ENCODE assay signal across 29 cellular contexts in genomic region chr4:109294468-109295020, GRCh38. TPM values are rescaled to one million over a fixed set of nuclear protein-coding genes. Genes with fewer than 3 reads are reported as not detected.
DNase-seq lines count a peak whose midpoint lies in the region; ATAC-seq and TF ChIP-seq lines count a peak whose summit lies in the region.
"Had no signal": no experiment of that assay in that cellular context is flagged by ENCODE, and none has a peak within 500 bp of the region (broad histone marks: within the 10 kb centered on the region; RNA-seq: fewer than 3 reads in every experiment).

No MANE protein-coding gene starts in this region.

- H3K79me1 ChIP-seq in H9 (ENCODE audit: insufficient read depth, low read depth, low read length, poor library complexity, severe bottlenecking), result no peaks in the 10 kb centered on the region

- peak; percentile 76 for DNase-seq in H4 (ENCODE audit: low spot score)
- DNase-seq in MV-4-11 (lab: John Stamatoyannopoulos, UW), result peak; percentile 63
- DNase-seq in astrocyte of the cerebellum (ENCODE audit: low read depth), result peak; percentile 60
- peak; percentile 85 for DNase-seq in myocyte (ENCODE audit: low read depth)
- no peak for DNase-seq in activated CD4-positive, alpha-beta T cell treated with anti-CD3 and anti-CD28 coated beads, Interleukin-2, amount 10 ng/mL, durations not matched to agents 7 days and 5 days
- no peak for DNase-seq in H9
- no peak for DNase-seq in HuH-7.5 (ENCODE audit: low spot score)
- no peak for DNase-seq in naive thymus-derived CD8-positive, alpha-beta T cell
- DNase-seq: activated CD4-positive, alpha-beta T cell treated with anti-CD3 and anti-CD28 coated beads, Interleukin-2, amount 50 U/mL, for 1 hour; activated naive CD4-positive, alpha-beta T cell; colonic mucosa; effector memory CD4-positive, alpha-beta T cell; NCI-H1436; NCI-H2081 treated with DMSO at 0.1 percent for 48 hours; NCI-H345; NCI-H774; Right ventricle myocardium superior; stimulated activated CD4-positive, alpha-beta T cell treated with anti-CD3 and anti-CD28 coated beads, Interleukin-4, amount 100 ng/mL, for 24 hours; substantia nigra; T-helper 9 cell had no signal

- no peak overlapping the region for H2BK15ac ChIP-seq in H9 (ENCODE audit: low read depth, low read length)

- H3K79me2 ChIP-seq in H9 (ENCODE audit: insufficient read depth, low read length), result no peaks in the 10 kb centered on the region

- ATAC-seq in naive thymus-derived CD8-positive, alpha-beta T cell, result no peak
- ATAC-seq: left colon, PC-3, sciatic nerve had no signal

- no peaks in the 10 kb centered on the region for H3K4me1 ChIP-seq in H9 (ENCODE audit: insufficient read depth, low read length)
- H3K4me1 ChIP-seq: colonic mucosa had no signal

- H4K91ac ChIP-seq in H9 (ENCODE audit: insufficient read length, low read depth, low read length), result no peak overlapping the region

- H3K14ac ChIP-seq in H9 (ENCODE audit: insufficient read depth, low read length), result no peak overlapping the region

- no peak overlapping the region for H3K4me2 ChIP-seq in H9 (ENCODE audit: insufficient read depth, insufficient read length, low read length)
- H3K4me2 ChIP-seq: BLaER1 treated with 17β-estradiol and CSF1 and Interleukin-3, amounts not matched to agents 10 nM and 100 nM had no signal

- H4K5ac ChIP-seq in H9 (ENCODE audit: insufficient read length, low read depth, low read length), result no peak overlapping the region

- no peaks in the 10 kb centered on the region for H3K4me1 Mint-ChIP-seq in activated CD4-positive, alpha-beta T cell treated with anti-CD3 and anti-CD28 coated beads, Interleukin-2, amount 10 ng/mL, durations not matched to agents 7 days and 5 days
- peaks cover 0 to 3% of the 10 kb centered on the region in 2 experiments; a peak in 1 of 4 replicates for H3K4me1 Mint-ChIP-seq in H9
- peaks cover 0 to 1% (median 0%) of the 10 kb centered on the region in 4 donors for H3K4me1 Mint-ChIP-seq in naive thymus-derived CD8-positive, alpha-beta T cell
- H3K4me1 Mint-ChIP-seq: stimulated activated memory B cell treated with anti-CD40 and anti-IgM and Interleukin-4, amounts not matched to agents 10 μg/mL and 1 μg/mL and 100 μg/mL, for 72 hours had no signal

- H4K8ac ChIP-seq in H9 (replicated peaks; ENCODE audit: insufficient read length, low read depth, low read length), result no peak overlapping the region

- no peak overlapping the region for H2AK5ac ChIP-seq in H9 (ENCODE audit: insufficient read length, low read length)

- no peak overlapping the region for H2BK20ac ChIP-seq in H9 (ENCODE audit: low read depth, low read length, poor library complexity, severe bottlenecking)

- H3K9ac ChIP-seq in H9 (ENCODE audit: extremely low read depth, insufficient read length, low read length), result no peak overlapping the region
- H3K9ac ChIP-seq: BLaER1 treated with 17β-estradiol and CSF1 and Interleukin-3, amounts not matched to agents 10 nM and 100 nM had no signal

- no peak overlapping the region for H2BK5ac ChIP-seq in H9 (ENCODE audit: insufficient read length, low read length)

- H3K4me3 ChIP-seq in astrocyte of the cerebellum (ENCODE audit: low read depth, low read length), result no peak overlapping the region
- H3K4me3 ChIP-seq: BLaER1 treated with 17β-estradiol and CSF1 and Interleukin-3, amounts not matched to agents 10 nM and 100 nM; colonic mucosa had no signal

- H3K27ac ChIP-seq in H9 (ENCODE audit: insufficient read length, low read depth, low read length), result no peak overlapping the region
- H3K27ac ChIP-seq: BLaER1 treated with 17β-estradiol and CSF1 and Interleukin-3, amounts not matched to agents 10 nM and 100 nM; colonic mucosa; HL-60 had no signal

- POLR2A ChIA-PET in activated CD4-positive, alpha-beta T cell treated with anti-CD3 and anti-CD28 coated beads, Interleukin-2, amount 10 ng/mL, durations not matched to agents 7 days and 5 days (lab: Charles Lee), result no interaction called here
- POLR2A ChIA-PET in naive thymus-derived CD8-positive, alpha-beta T cell (lab: Charles Lee), result no interaction called here

- H3T11ph ChIP-seq in H9 (ENCODE audit: low read length), result no peak overlapping the region

- no peaks in the 10 kb centered on the region for H4K20me1 ChIP-seq in H9 (ENCODE audit: control insufficient read depth, insufficient read depth, insufficient read length)
- H4K20me1 ChIP-seq: BLaER1 treated with 17β-estradiol and CSF1 and Interleukin-3, amounts not matched to agents 10 nM and 100 nM had no signal

- TF ChIP-seq CTCF in astrocyte of the cerebellum (IDR thresholded peaks at IDR 0.05; ENCODE audit: low read depth, low read length, missing control alignments) (no peak), H9 (conservative IDR thresholded peaks at IDR 0.05) (no peak)

- H3K56ac ChIP-seq in H9 (ENCODE audit: insufficient read length, low read depth, low read length), result no peak overlapping the region

- H3K27ac Mint-ChIP-seq in activated CD4-positive, alpha-beta T cell treated with anti-CD3 and anti-CD28 coated beads, Interleukin-2, amount 10 ng/mL, durations not matched to agents 7 days and 5 days, result no peak overlapping the region
- H3K27ac Mint-ChIP-seq in H9, result no peak overlapping the region
- no peak overlapping the region for H3K27ac Mint-ChIP-seq in naive thymus-derived CD8-positive, alpha-beta T cell
- H3K27ac Mint-ChIP-seq: activated T-cell treated with anti-CD3 and anti-CD28 coated beads, Interleukin-2, amount 50 U/mL, for 72 hours; progenitor cell of endocrine pancreas; stimulated activated memory B cell treated with anti-CD40 and anti-IgM and Interleukin-4, amounts not matched to agents 10 μg/mL and 1 μg/mL and 100 μg/mL, for 72 hours had no signal

- H3K9me3 ChIP-seq in H9 (ENCODE audit: control insufficient read depth, low read depth, low read length), result no peaks in the 10 kb centered on the region
- H3K9me3 ChIP-seq: BLaER1 treated with 17β-estradiol and CSF1 and Interleukin-3, amounts not matched to agents 10 nM and 100 nM; colonic mucosa had no signal

- no peak overlapping the region for H2AFZ ChIP-seq in H9 (ENCODE audit: low read length)

- CTCF ChIA-PET in activated CD4-positive, alpha-beta T cell treated with anti-CD3 and anti-CD28 coated beads, Interleukin-2, amount 10 ng/mL, durations not matched to agents 7 days and 5 days (lab: Charles Lee), result interaction anchor here (0.9 to 1.5 kb wide), 2 partner anchors 13 to 23 kb away, joined by 3 to 6 read pairs; no protein-coding TSS in a partner anchor

- no peaks in the 10 kb centered on the region for H3K23me2 ChIP-seq in H9 (ENCODE audit: insufficient read length, low read depth, low read length, poor library complexity, severe bottlenecking)

- H3K27me3 ChIP-seq in H9 (ENCODE audit: insufficient read depth, low read length), result no peaks in the 10 kb centered on the region
- H3K27me3 ChIP-seq: BLaER1 treated with 17β-estradiol and CSF1 and Interleukin-3, amounts not matched to agents 10 nM and 100 nM; colonic mucosa had no signal

- no peak overlapping the region for H3K4me3 Mint-ChIP-seq in activated CD4-positive, alpha-beta T cell treated with anti-CD3 and anti-CD28 coated beads, Interleukin-2, amount 10 ng/mL, durations not matched to agents 7 days and 5 days
- no peak overlapping the region for H3K4me3 Mint-ChIP-seq in H9
- no peak overlapping the region for H3K4me3 Mint-ChIP-seq in naive thymus-derived CD8-positive, alpha-beta T cell
- H3K4me3 Mint-ChIP-seq: activated T-cell treated with anti-CD3 and anti-CD28 coated beads, Interleukin-2, amount 50 U/mL, for 72 hours; stimulated activated memory B cell treated with anti-CD40 and anti-IgM and Interleukin-4, amounts not matched to agents 10 μg/mL and 1 μg/mL and 100 μg/mL, for 72 hours had no signal

- no peaks in the 10 kb centered on the region for H3K36me3 Mint-ChIP-seq in activated CD4-positive, alpha-beta T cell treated with anti-CD3 and anti-CD28 coated beads, Interleukin-2, amount 10 ng/mL, durations not matched to agents 7 days and 5 days (ENCODE audit: low read depth)
- no peaks in the 10 kb centered on the region; a peak in 1 of 7 replicates for H3K36me3 Mint-ChIP-seq in H9 (ENCODE audit: insufficient read depth in 1 of 3, low read depth in 3 of 3)
- H3K36me3 Mint-ChIP-seq in naive thymus-derived CD8-positive, alpha-beta T cell, result no peaks in the 10 kb centered on the region
- H3K36me3 Mint-ChIP-seq: stimulated activated memory B cell treated with anti-CD40 and anti-IgM and Interleukin-4, amounts not matched to agents 10 μg/mL and 1 μg/mL and 100 μg/mL, for 72 hours had no signal

- in situ Hi-C loops in astrocyte of the cerebellum (cut with HindIII; ENCODE audit: low sequenced_read_pairs), result no loop called here

- no peak overlapping the region for H2BK120ac ChIP-seq in H9 (ENCODE audit: low read depth, low read length, poor library complexity, severe bottlenecking)

- no peaks in the 10 kb centered on the region for H3K9me3 Mint-ChIP-seq in activated CD4-positive, alpha-beta T cell treated with anti-CD3 and anti-CD28 coated beads, Interleukin-2, amount 10 ng/mL, durations not matched to agents 7 days and 5 days
- H3K9me3 Mint-ChIP-seq in H9, result no peaks in the 10 kb centered on the region
- H3K9me3 Mint-ChIP-seq in naive thymus-derived CD8-positive, alpha-beta T cell, result no peaks in the 10 kb centered on the region
- H3K9me3 Mint-ChIP-seq: activated T-cell treated with anti-CD3 and anti-CD28 coated beads, Interleukin-2, amount 50 U/mL, for 72 hours; stimulated activated memory B cell treated with anti-CD40 and anti-IgM and Interleukin-4, amounts not matched to agents 10 μg/mL and 1 μg/mL and 100 μg/mL, for 72 hours had no signal

- no peak overlapping the region for H3K23ac ChIP-seq in H9 (ENCODE audit: insufficient read length, low read depth, low read length)

- peaks cover 35% of the 10 kb centered on the region for H3K27me3 Mint-ChIP-seq in activated CD4-positive, alpha-beta T cell treated with anti-CD3 and anti-CD28 coated beads, Interleukin-2, amount 10 ng/mL, durations not matched to agents 7 days and 5 days
- no peaks in the 10 kb centered on the region for H3K27me3 Mint-ChIP-seq in H9 (ENCODE audit: low read depth)
- peaks cover 19 to 50% (median 30%) of the 10 kb centered on the region in 5 donors for H3K27me3 Mint-ChIP-seq in naive thymus-derived CD8-positive, alpha-beta T cell

- H3K18ac ChIP-seq in H9 (ENCODE audit: insufficient read length, low read depth, low read length), result no peak overlapping the region

- no CpG with 5 or more reads among the region's 4 CpGs for WGBS in H9 (ENCODE audit: extremely low coverage, insufficient read length, low lambda C conversion rate)

- H3K4ac ChIP-seq in H9 (ENCODE audit: low read depth, low read length), result no peak overlapping the region

- no peak overlapping the region for H2BK12ac ChIP-seq in H9 (ENCODE audit: insufficient read length, low read depth, low read length)

RNA-seq across cellular contexts. Expression of gene COL25A1, which starts 7.9 kb away (rescaled TPM):
- total RNA-seq in H4 (2014; rRNA removed; shearing (Covaris generic)), result 0.02 TPM in 1 of 2 replicates, not detected in the other
- 25.0 and 85.7 TPM in 2 replicates for total RNA-seq in myocyte
- 3.3 TPM for polyA plus RNA-seq in myocyte (2012)
- not detected for total RNA-seq in activated CD4-positive, alpha-beta T cell treated with anti-CD3 and anti-CD28 coated beads, Interleukin-2, amount 10 ng/mL, durations not matched to agents 7 days and 5 days
- total RNA-seq in H9 (2021), result 4.2 and 4.6 TPM in 2 replicates
- total RNA-seq in naive thymus-derived CD8-positive, alpha-beta T cell, result 1 to 10 TPM in 1 of 2 experiments, under 1 TPM in 1; 0.10 to 1.2 TPM
- polyA plus RNA-seq in naive thymus-derived CD8-positive, alpha-beta T cell, result not detected
- total RNA-seq: Calu3, PC-3 had no signal

Comparison
In these comparisons a context has a peak if more than half of its experiments do, and no peak if none do; other contexts are left out.
1. DNase-seq: peak in H4 (single experiment), MV-4-11 (single experiment), astrocyte of the cerebellum (single experiment) and myocyte (single experiment); none in activated CD4-positive, alpha-beta T cell treated with anti-CD3 and anti-CD28 coated beads, Interleukin-2, amount 10 ng/mL, durations not matched to agents 7 days and 5 days (single experiment), H9 (single experiment), HuH-7.5 (single experiment) and naive thymus-derived CD8-positive, alpha-beta T cell (0 of 10).